In the genomic region with DNA sequence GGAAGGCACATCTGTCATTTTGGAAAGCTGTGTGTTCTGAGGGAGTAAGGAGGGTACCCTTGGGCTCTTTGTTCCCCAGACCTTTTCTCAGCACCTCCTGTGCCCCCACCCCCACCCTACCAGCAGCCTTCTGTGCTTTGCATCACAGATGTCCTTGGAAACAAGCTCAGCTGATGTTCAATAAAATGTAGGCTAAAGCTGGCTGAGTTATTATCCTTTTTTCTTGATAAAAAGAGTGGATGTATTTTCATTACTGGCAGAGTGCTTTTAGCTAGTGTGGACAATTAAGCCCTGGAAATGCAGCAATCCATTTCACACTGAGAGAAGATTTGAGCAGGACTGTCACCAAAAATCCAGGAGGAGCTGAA, we compare ENCODE assay signal across 24 cellular contexts. TPM values are rescaled to one million over a fixed set of nuclear protein-coding genes. Genes with fewer than 3 reads are reported as not detected.
DNase-seq lines count a peak whose midpoint lies in the region; ATAC-seq, FAIRE-seq and TF ChIP-seq lines count a peak whose summit lies in the region.
"Had no signal": no experiment of that assay in that cellular context is flagged by ENCODE, and none has a peak within 500 bp of the region (broad histone marks: within the 10 kb centered on the region; RNA-seq: fewer than 3 reads in every experiment).

No MANE protein-coding gene starts in this region.

- H3K23ac ChIP-seq in H1 (ENCODE audit: insufficient read length): no peak overlapping the region

- POLR2A ChIA-PET in PC-9 (lab: Charles Lee; ENCODE audit: unreplicated experiment) (interaction anchor here (0.5 kb wide), 1 partner anchor 25 kb away, joined by 3 read pairs; no protein-coding TSS in a partner anchor), H1 (lab: Charles Lee; ENCODE audit: partially characterized antibody) (interaction anchor here (1.3 to 1.8 kb wide), 3 partner anchors 23 to 55 kb away, joined by 3 to 7 read pairs (median 4); no protein-coding TSS in a partner anchor)

- H3K9me2 ChIP-seq in GM23338 (ENCODE audit: insufficient read depth) (0 out of 2 replicates have a peak, but pooled peaks cover 4% of the 10 kb centered on the region), PC-9 (ENCODE audit: insufficient read depth) (no peaks in the 10 kb centered on the region)

- no peak overlapping the region for H2BK15ac ChIP-seq in H1 (ENCODE audit: low read length)

- H3K27me3 ChIP-seq in GM23338 (ENCODE audit: insufficient read depth): no peaks in the 10 kb centered on the region
- H3K27me3 ChIP-seq in PC-9 (ENCODE audit: insufficient read depth, low read depth): no peaks in the 10 kb centered on the region
- H3K27me3 ChIP-seq in H1 (replicated peaks in 1 of 4; ENCODE audit: control insufficient read depth in 3 of 4, extremely low read depth in 1 of 4, insufficient read depth in 3 of 4, low read length in 3 of 4): no peaks in the 10 kb centered on the region

- H3K9me3 ChIP-seq in PC-9 (ENCODE audit: insufficient read depth, low read depth): no peaks in the 10 kb centered on the region
- H3K9me3 ChIP-seq in H1 (ENCODE audit: insufficient read depth in 2 of 2, low read depth in 1 of 2, low read length in 1 of 2): no peaks in the 10 kb centered on the region

- H2BK120ac ChIP-seq in H1 (replicated peaks; ENCODE audit: low read depth, low read length): no peak overlapping the region

- no peak for TF ChIP-seq EP300 in H1 (IDR thresholded peaks at IDR 0.05; ENCODE audit: borderline replicate concordance in 1 of 2, low read depth in 2 of 2, low read length in 2 of 2)

- H3K79me1 ChIP-seq in H1 (ENCODE audit: low read depth, low read length): no peaks in the 10 kb centered on the region; the same call in 1 of the 2 replicates

- no peak overlapping the region for H4K5ac ChIP-seq in H1 (ENCODE audit: insufficient read length, low read depth, low read length)

- H3K36me3 Mint-ChIP-seq in GM23338 (ENCODE audit: low read depth): no peaks in the 10 kb centered on the region; the same call in 2 of the 3 replicates
- H3K36me3 Mint-ChIP-seq in activated naive CD4-positive, alpha-beta T cell treated with anti-CD3 and anti-CD28 coated beads, Interleukin-2, amount 50 U/mL, for 72 hours: no peaks in the 10 kb centered on the region
- H3K36me3 Mint-ChIP-seq: CD8-positive, alpha-beta T cell had no signal

- H3K9me3 Mint-ChIP-seq in GM23338: no peaks in the 10 kb centered on the region
- peaks cover 0 to 5% of the 10 kb centered on the region in 2 donors for H3K9me3 Mint-ChIP-seq in activated naive CD4-positive, alpha-beta T cell treated with anti-CD3 and anti-CD28 coated beads, Interleukin-2, amount 50 U/mL, for 72 hours
- H3K9me3 Mint-ChIP-seq: CD8-positive, alpha-beta T cell had no signal

- H3F3A ChIP-seq in GM23338 (replicated peaks; ENCODE audit: low read depth): no peaks in the 10 kb centered on the region
- H3F3A ChIP-seq in PC-9 (ENCODE audit: insufficient read depth, low read depth): peaks cover 3% of the 10 kb centered on the region; the same call in 1 of the 2 replicates

- peaks cover 2% of the 10 kb centered on the region for H3K23me2 ChIP-seq in H1 (ENCODE audit: low read depth, low read length)

- no peak overlapping the region for H3K27ac Mint-ChIP-seq in GM23338
- H3K27ac Mint-ChIP-seq in activated naive CD4-positive, alpha-beta T cell treated with anti-CD3 and anti-CD28 coated beads, Interleukin-2, amount 50 U/mL, for 72 hours: no peak overlapping the region
- H3K27ac Mint-ChIP-seq: B cell; CD8-positive, alpha-beta T cell had no signal

- peaks cover 32% of the 10 kb centered on the region for H3K4me1 Mint-ChIP-seq in GM23338
- H3K4me1 Mint-ChIP-seq: B cell had no signal

- no peak for DNase-seq in GM23338 (ENCODE audit: low spot score)
- no peak for DNase-seq in PC-9
- no peak for DNase-seq in H1 (ENCODE audit: low read depth in 1 of 2, low spot score in 2 of 2)
- DNase-seq in stimulated activated CD4-positive, alpha-beta T cell treated with anti-CD3 and anti-CD28 coated beads, Interleukin-12 subunit alpha, Interleukin-12 subunit beta, amount 100 ng/mL, for 4 hours: no peak
- no peak for DNase-seq in activated naive CD4-positive, alpha-beta T cell treated with anti-CD3 and anti-CD28 coated beads, Interleukin-2, amount 50 U/mL, for 72 hours (ENCODE audit: low spot score in 2 of 2)
- no peak for DNase-seq in UCSD-AML1 (lab: John Stamatoyannopoulos, UW; ENCODE audit: unreplicated experiment)
- DNase-seq: CD8-positive, alpha-beta T cell; DMS 273 treated with DMSO at 0.1 percent for 48 hours; DMS79; EL; GDM1; GOT3; HCEC 1CT; KBM-7; NCI-H1105; NCI-H1436 treated with DMSO at 0.1 percent for 48 hours; NCI-H187 treated with DMSO at 0.1 percent for 48 hours; NCI-H446 treated with DMSO at 0.1 percent for 48 hours; SHP77 treated with DMSO at 0.1 percent for 48 hours; T-helper 1 cell had no signal

- BruUV-seq in PC-9 (replicated peaks; lab: Mats Ljungman, UMichigan): no TSS peak

- no peaks in the 10 kb centered on the region for H4K20me1 ChIP-seq in GM23338 (replicated peaks; ENCODE audit: insufficient read depth)
- H4K20me1 ChIP-seq in PC-9 (ENCODE audit: insufficient read depth): no peaks in the 10 kb centered on the region
- no peaks in the 10 kb centered on the region for H4K20me1 ChIP-seq in H1 (replicated peaks in 1 of 2; ENCODE audit: control insufficient read depth in 1 of 2, insufficient read depth in 2 of 2, low read length in 2 of 2)

- H2AFZ ChIP-seq in GM23338: peak overlapping the region; percentile 95
- H2AFZ ChIP-seq in PC-9: 0 out of 2 replicates have a peak overlapping the region, but pooled peaks have one; percentile 36
- H2AFZ ChIP-seq in H1 (ENCODE audit: low read length): no peak overlapping the region

- no peak for TF ChIP-seq POLR2A in H1 (IDR thresholded peaks at IDR 0.05; ENCODE audit: control extremely low read depth in 1 of 2, low read depth in 2 of 2, low read length in 2 of 2)

- no peak overlapping the region for H3K4ac ChIP-seq in H1 (replicated peaks; ENCODE audit: insufficient read length, low read depth, low read length)

- no peak overlapping the region for H3K56ac ChIP-seq in H1 (replicated peaks; ENCODE audit: insufficient read length, low read depth, low read length)

- H4K8ac ChIP-seq in H1 (ENCODE audit: extremely low read depth, insufficient read depth, low read length): no peak overlapping the region

- H3K27ac ChIP-seq in GM23338 (ENCODE audit: low read depth): no peak overlapping the region
- H3K27ac ChIP-seq in PC-9: no peak overlapping the region
- H3K27ac ChIP-seq in H1 (ENCODE audit: low read depth, low read length): no peak overlapping the region
- H3K27ac ChIP-seq in temporal lobe (ENCODE audit: low read depth, low read length): peak overlapping the region; percentile 48
- H3K27ac ChIP-seq: C4-2B had no signal

- H3K4me3 ChIP-seq in GM23338 (no peak overlapping the region), PC-9 (no peak overlapping the region), H1 (ENCODE audit: extremely low read depth in 1 of 4, insufficient read depth in 2 of 4, low read depth in 3 of 4, low read length in 4 of 4) (no peak overlapping the region)
- H3K4me3 ChIP-seq: GM12878 had no signal

- no peak overlapping the region for H3K18ac ChIP-seq in H1 (ENCODE audit: extremely low read depth, low read length)

- CTCF ChIA-PET in PC-9 (lab: Charles Lee) (interaction anchor here (0.9 kb wide), 1 partner anchor 13 kb away, joined by 7 read pairs; no protein-coding TSS in a partner anchor), H1 (lab: Charles Lee; ENCODE audit: partially characterized antibody) (interaction anchor here (0.6 to 1.8 kb wide), 11 partner anchors 10 to 339 kb away, joined by 3 to 8 read pairs (median 3); no protein-coding TSS in a partner anchor)

- peaks cover 31% of the 10 kb centered on the region for H3K4me1 ChIP-seq in GM23338 (ENCODE audit: insufficient read depth)
- peaks cover 12% of the 10 kb centered on the region for H3K4me1 ChIP-seq in PC-9 (replicated peaks; ENCODE audit: insufficient read depth)
- peaks cover 2 to 13% (median 7%) of the 10 kb centered on the region in 4 experiments; a peak in 4 of 7 replicates for H3K4me1 ChIP-seq in H1 (replicated peaks in 1 of 4; ENCODE audit: control insufficient read depth in 3 of 4, insufficient read depth in 4 of 4, low read length in 3 of 4)

- H3K14ac ChIP-seq in H1 (ENCODE audit: insufficient read length): no peak overlapping the region

- H3K9ac ChIP-seq in H1 (replicated peaks in 1 of 4; ENCODE audit: extremely low read depth in 1 of 4, low read depth in 3 of 4, low read length in 3 of 4): no peak overlapping the region

- H4K91ac ChIP-seq in H1 (replicated peaks; ENCODE audit: insufficient read length, low read length): no peak overlapping the region

- no peak overlapping the region for H2AK5ac ChIP-seq in H1 (ENCODE audit: low read depth, low read length)

- peak overlapping the region; percentile 38 for H3K4me2 ChIP-seq in GM23338
- peak overlapping the region; percentile 36 for H3K4me2 ChIP-seq in PC-9
- no peak overlapping the region for H3K4me2 ChIP-seq in H1 (ENCODE audit: insufficient read depth in 1 of 2, low read depth in 2 of 2, low read length in 2 of 2)

- no peak overlapping the region for H2BK20ac ChIP-seq in H1 (ENCODE audit: low read length)

- H3K36me3 ChIP-seq in GM23338 (ENCODE audit: insufficient read depth) (no peaks in the 10 kb centered on the region; the same call in 1 of the 2 replicates), PC-9 (ENCODE audit: low read depth) (no peaks in the 10 kb centered on the region), H1 (ENCODE audit: control insufficient read depth in 2 of 4, insufficient read depth in 4 of 4, low read length in 3 of 4) (no peaks in the 10 kb centered on the region)

- no peak overlapping the region for H2BK5ac ChIP-seq in H1 (ENCODE audit: low read depth, low read length)

- TF ChIP-seq RAD21 in H1 (IDR thresholded peaks at IDR 0.05 in 1 of 2, conservative IDR thresholded peaks at IDR 0.05 in 1 of 2; ENCODE audit: low read depth in 2 of 2, low read length in 2 of 2): no peak

- H3K79me2 ChIP-seq in GM23338 (replicated peaks; ENCODE audit: insufficient read depth): no peaks in the 10 kb centered on the region
- no peaks in the 10 kb centered on the region for H3K79me2 ChIP-seq in PC-9 (ENCODE audit: low read depth)
- no peaks in the 10 kb centered on the region for H3K79me2 ChIP-seq in H1 (ENCODE audit: control insufficient read depth in 1 of 2, insufficient read depth in 2 of 2, low read length in 2 of 2)

- no peak for ATAC-seq in GM23338
- no peak for ATAC-seq in activated naive CD4-positive, alpha-beta T cell treated with anti-CD3 and anti-CD28 coated beads, Interleukin-2, amount 50 U/mL, for 72 hours
- ATAC-seq: CD8-positive, alpha-beta T cell; GM12878 had no signal

- FAIRE-seq in H1 (lab: Jason Lieb, UNC): no peak
- FAIRE-seq: GM12878 had no signal

- H3K27me3 Mint-ChIP-seq in GM23338 (ENCODE audit: insufficient read depth, low read depth, poor library complexity): peaks cover 8% of the 10 kb centered on the region

- intact Hi-C loops in PC-9 (cut with micrococcal nuclease; ENCODE audit: unreplicated experiment): no loop called here

- TF ChIP-seq CTCF in GM23338 (conservative IDR thresholded peaks at IDR 0.05; ENCODE audit: low read depth in 2 of 2): no peak
- TF ChIP-seq CTCF in PC-9 (conservative IDR thresholded peaks at IDR 0.05): no peak
- no peak for TF ChIP-seq CTCF in H1 (IDR thresholded peaks at IDR 0.05; ENCODE audit: control extremely low read depth in 1 of 3, insufficient read depth in 1 of 3, low read depth in 1 of 3, low read length in 3 of 3)

- no peak overlapping the region for H3K4me3 Mint-ChIP-seq in GM23338
- H3K4me3 Mint-ChIP-seq: B cell; CD8-positive, alpha-beta T cell had no signal

- peak overlapping the region; percentile 13; the same call in 1 of the 2 replicates for H2BK12ac ChIP-seq in H1 (ENCODE audit: low read depth, low read length)

RNA-seq across cellular contexts. Expression of gene CTNNA1, which starts 50.4 kb away (rescaled TPM):
- 292 and 348 TPM in 2 replicates for total RNA-seq in GM23338 (2014; rRNA removed; shearing (Covaris generic))
- 111 and 116 TPM in 2 replicates for polyA plus RNA-seq in GM23338 (2016; fragmentation: Nextera tagmentation; extraction: Ambion mirVana)
- 91.7 and 94.0 TPM in 2 replicates for total RNA-seq in PC-9 (2021)
- total RNA-seq in H1 (2021; fragmentation: NEBNext Ultra II Directional; extraction: Animal tissue kit (Norgen Biotek cat#: 25700)): 302 and 349 TPM in 2 replicates
- 115 and 124 TPM in 2 replicates for polyA plus RNA-seq in H1 (2011; rRNA removed)
- 159 TPM for polyA plus RNA-seq in H1 (2011; cell fraction: cytosol; rRNA removed)
- polyA plus RNA-seq in H1 (2011; cell fraction: nucleus; rRNA removed): 239 TPM
- polyA plus RNA-seq in H1 (2012, experiment 1 of 2): 239 to 268 TPM (median 258 TPM) in 4 replicates
- 40.4 TPM for polyA plus RNA-seq in H1 (2012, experiment 2 of 2)
- 134 TPM for polyA plus RNA-seq in H1 (2013, experiment 1 of 2)
- 131 TPM for polyA plus RNA-seq in H1 (2013, experiment 2 of 2)
- polyA minus RNA-seq in H1 (2011; rRNA and poly(A)+ RNA removed): 165 and 188 TPM in 2 replicates
- 179 TPM for polyA minus RNA-seq in H1 (2011; cell fraction: cytosol; rRNA and poly(A)+ RNA removed)
- 114 TPM for polyA minus RNA-seq in H1 (2011; cell fraction: nucleus; rRNA and poly(A)+ RNA removed)
- 190 TPM for total RNA-seq in temporal lobe
- 100 to 1,000 TPM in 1 of 2 donors, 10 to 100 TPM in 1; 89.2 to 224 TPM for total RNA-seq in activated naive CD4-positive, alpha-beta T cell treated with anti-CD3 and anti-CD28 coated beads, Interleukin-2, amount 50 U/mL, for 72 hours

Comparison
In these comparisons a context has a peak if more than half of its experiments do, and no peak if none do; other contexts are left out.
1. H3K4me2 ChIP-seq: peak in GM23338 (single experiment) and PC-9 (single experiment); none in H1 (0 of 2).